In genomic region chr15:92645051-92645631, GRCh38 we compare ENCODE assay signal across 11 cellular contexts. TPM values are rescaled to one million over a fixed set of nuclear protein-coding genes. Genes with fewer than 3 reads are reported as not detected.
DNase-seq lines count a peak whose midpoint lies in the region; ATAC-seq and TF ChIP-seq lines count a peak whose summit lies in the region.
"Had no signal": no experiment of that assay in that cellular context is flagged by ENCODE, and none has a peak within 500 bp of the region (broad histone marks: within the 10 kb centered on the region; RNA-seq: fewer than 3 reads in every experiment).

No MANE protein-coding gene starts in this region.

- POLR2A ChIA-PET in BJ (lab: Charles Lee): no interaction called here

- intact Hi-C loops in mucosa of descending colon (cut with DNase I, micrococcal nuclease): no loop called here

- peaks cover 53% of the 10 kb centered on the region for H3K4me1 ChIP-seq in HUES48 (ENCODE audit: control insufficient read depth, insufficient read depth, low read length)
- no peaks in the 10 kb centered on the region for H3K4me1 ChIP-seq in mucosa of descending colon (ENCODE audit: low read depth)
- H3K4me1 ChIP-seq in BE2C: peaks cover 3% of the 10 kb centered on the region; the same call in 1 of the 2 replicates
- H3K4me1 ChIP-seq: parathyroid adenoma had no signal

- H3K4me3 ChIP-seq in BJ (ENCODE audit: low read depth, low read length) (no peak overlapping the region), HUES48 (ENCODE audit: low read depth, low read length) (no peak overlapping the region), mucosa of descending colon (no peak overlapping the region), BE2C (ENCODE audit: low read depth, low read length) (no peak overlapping the region)
- H3K4me3 ChIP-seq: heart right ventricle had no signal

- CTCF ChIA-PET in BJ (lab: Yijun Ruan, JAX): interaction anchor here (1.1 to 1.6 kb wide), 3 partner anchors 9 to 36 kb away, joined by 3 to 4 read pairs (median 3); no protein-coding TSS in a partner anchor

- H3K9me3 ChIP-seq in HUES48 (ENCODE audit: control insufficient read depth, insufficient read depth, low read length): no peaks in the 10 kb centered on the region
- no peaks in the 10 kb centered on the region for H3K9me3 ChIP-seq in mucosa of descending colon
- H3K9me3 ChIP-seq in BE2C: no peaks in the 10 kb centered on the region

- H3K36me3 ChIP-seq in BJ (ENCODE audit: control insufficient read depth, insufficient read depth, low read length): no peaks in the 10 kb centered on the region
- no peaks in the 10 kb centered on the region for H3K36me3 ChIP-seq in HUES48 (ENCODE audit: control insufficient read depth, insufficient read depth, low read length)
- no peaks in the 10 kb centered on the region for H3K36me3 ChIP-seq in mucosa of descending colon (ENCODE audit: low read depth)
- no peaks in the 10 kb centered on the region for H3K36me3 ChIP-seq in BE2C
- H3K36me3 ChIP-seq: heart right ventricle had no signal

- H3K27me3 ChIP-seq in BJ (ENCODE audit: control insufficient read depth, insufficient read depth, low read length) (no peaks in the 10 kb centered on the region), HUES48 (ENCODE audit: control insufficient read depth, insufficient read depth, low read length) (no peaks in the 10 kb centered on the region), BE2C (no peaks in the 10 kb centered on the region)
- H3K27me3 ChIP-seq: heart right ventricle had no signal

- ATAC-seq in mucosa of descending colon: peak; percentile 64
- no peak for ATAC-seq in GM21526 (IDR thresholded peaks at IDR 0.05; ENCODE audit: low FRiP score, unreplicated experiment)
- ATAC-seq in GM18861 (IDR thresholded peaks at IDR 0.05; ENCODE audit: unreplicated experiment): no peak
- ATAC-seq: activated CD4-positive, alpha-beta T cell treated with anti-CD3 and anti-CD28 coated beads for 36 hours had no signal

- H3K27ac ChIP-seq in HUES48 (ENCODE audit: low read depth, low read length): peak overlapping the region; percentile 57
- H3K27ac ChIP-seq: heart right ventricle, parathyroid adenoma had no signal

- no peak overlapping the region for H3K9ac ChIP-seq in HUES48 (ENCODE audit: low read depth, low read length)
- H3K9ac ChIP-seq: parathyroid adenoma had no signal

- TF ChIP-seq CTCF in BJ (IDR thresholded peaks at IDR 0.05; ENCODE audit: insufficient read depth, low read depth, low read length) (no peak), mucosa of descending colon (IDR thresholded peaks at IDR 0.05) (no peak), BE2C (IDR thresholded peaks at IDR 0.05; ENCODE audit: low read depth, low read length) (no peak)

- DNase-seq in BJ (ENCODE audit: low read depth) (peak; percentile 44), amniotic epithelial cell (ENCODE audit: low read depth) (peak; percentile 77), mucosa of descending colon (no peak), NCI-H1092 treated with DMSO at 0.1 percent for 48 hours (lab: John Stamatoyannopoulos, UW) (no peak), BE2C (no peak)
- DNase-seq: activated CD4-positive, alpha-beta T cell treated with anti-CD3 and anti-CD28 coated beads for 36 hours; heart right ventricle had no signal

RNA-seq across cellular contexts. Expression of gene FAM174B, which starts 10.4 kb away (rescaled TPM):
- 5.1 and 5.8 TPM in 2 replicates for polyA plus RNA-seq in BJ (2011; rRNA removed)
- polyA minus RNA-seq in BJ (2011; rRNA and poly(A)+ RNA removed): 4.8 and 5.4 TPM in 2 replicates
- total RNA-seq in mucosa of descending colon: 10 to 100 TPM; 14.7 to 30.5 (median 28.5) TPM
- polyA plus RNA-seq in BE2C (2012; ENCODE audit: insufficient read depth, insufficient read length, low read depth): 4.3 TPM

Comparison
In these comparisons a context has a peak if more than half of its experiments do, and no peak if none do; other contexts are left out.
1. DNase-seq: peak in BJ (single experiment) and amniotic epithelial cell (single experiment); none in mucosa of descending colon (0 of 3), NCI-H1092 treated with DMSO at 0.1 percent for 48 hours (single experiment) and BE2C (single experiment).